Comparison of ENCODE assay signal across 24 cellular contexts in the genomic region with DNA sequence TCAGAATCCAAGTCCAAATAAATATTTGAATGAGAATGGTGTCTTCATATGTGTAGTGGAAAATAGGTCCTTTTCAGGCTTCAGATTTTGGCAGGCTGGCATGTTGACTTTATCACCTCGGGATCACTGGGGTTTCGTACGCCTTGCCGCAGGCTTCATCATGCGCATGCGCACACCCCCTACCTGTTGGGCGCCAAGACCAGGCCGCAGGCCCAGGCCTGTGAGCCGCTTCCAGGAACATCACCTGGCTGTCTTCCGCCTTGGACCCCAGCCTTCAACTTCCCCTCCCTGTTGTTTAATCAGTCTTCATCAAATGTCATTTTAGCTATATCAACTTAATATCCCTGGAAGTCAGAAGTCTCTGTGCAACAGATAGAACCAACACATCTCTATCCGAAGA.
"Had no signal": no experiment of that assay in that cellular context is flagged by ENCODE, and none has a peak within 500 bp of the region (broad histone marks: within the 10 kb centered on the region; RNA-seq: fewer than 3 reads in every experiment).

No MANE protein-coding gene starts in this region.

- H3K9me3 ChIP-seq: adrenal gland, breast epithelium, neutrophil, pancreas, thoracic aorta, upper lobe of left lung had no signal

- H3K27me3 ChIP-seq: adrenal gland, breast epithelium, neutrophil, pancreas, spleen, upper lobe of left lung had no signal

- H3K36me3 ChIP-seq: adrenal gland, breast epithelium, neutrophil, pancreas, spleen, thoracic aorta, upper lobe of left lung, WERI-Rb-1 had no signal

- H3K27ac ChIP-seq: adrenal gland, breast epithelium, neutrophil, pancreas, spleen, thoracic aorta, upper lobe of left lung, WERI-Rb-1 had no signal

- H3K4me1 ChIP-seq: adrenal gland, breast epithelium, pancreas, spleen, upper lobe of left lung had no signal

- H3K27ac Mint-ChIP-seq: activated naive CD4-positive, alpha-beta T cell treated with anti-CD3 and anti-CD28 coated beads, Interleukin-2, amount 50 U/mL, for 72 hours; activated T-helper 1 cell treated with anti-CD3 and anti-CD28 coated beads, Interleukin-12 subunit alpha, Interleukin-12 subunit beta, Interleukin-2, Interleukin-4 antibody, amounts not matched to agents 30 ng/mL and 10 ng/mL and 1 ng/mL, durations not matched to agents 14 hours and 24 hours and 36 hours; naive thymus-derived CD4-positive, alpha-beta T cell; stimulated activated memory B cell treated with anti-CD40 and anti-IgM and Interleukin-4, amounts not matched to agents 10 μg/mL and 1 μg/mL and 100 μg/mL, for 72 hours had no signal

- H3K4me1 Mint-ChIP-seq: naive thymus-derived CD4-positive, alpha-beta T cell; stimulated activated memory B cell treated with anti-CD40 and anti-IgM and Interleukin-4, amounts not matched to agents 10 μg/mL and 1 μg/mL and 100 μg/mL, for 72 hours had no signal

- ATAC-seq: activated naive CD4-positive, alpha-beta T cell treated with anti-CD3 and anti-CD28 coated beads, Interleukin-2, amount 50 U/mL, for 72 hours; left ventricle myocardium superior; naive thymus-derived CD4-positive, alpha-beta T cell; pancreas; stimulated activated memory B cell treated with anti-CD40 and anti-IgM and Interleukin-4, amounts not matched to agents 10 μg/mL and 1 μg/mL and 100 μg/mL, for 72 hours had no signal

- H3K4me3 ChIP-seq: adrenal gland, breast epithelium, pancreas, spleen, thoracic aorta, upper lobe of left lung had no signal

- H3K27me3 Mint-ChIP-seq: stimulated activated memory B cell treated with anti-CD40 and anti-IgM and Interleukin-4, amounts not matched to agents 10 μg/mL and 1 μg/mL and 100 μg/mL, for 72 hours had no signal

- H3K36me3 Mint-ChIP-seq: activated naive CD4-positive, alpha-beta T cell treated with anti-CD3 and anti-CD28 coated beads, Interleukin-2, amount 50 U/mL, for 72 hours; naive thymus-derived CD4-positive, alpha-beta T cell; stimulated activated memory B cell treated with anti-CD40 and anti-IgM and Interleukin-4, amounts not matched to agents 10 μg/mL and 1 μg/mL and 100 μg/mL, for 72 hours had no signal

- H3K4me3 Mint-ChIP-seq: activated T-helper 1 cell treated with anti-CD3 and anti-CD28 coated beads, Interleukin-12 subunit alpha, Interleukin-12 subunit beta, Interleukin-2, Interleukin-4 antibody, amounts not matched to agents 30 ng/mL and 10 ng/mL and 1 ng/mL, durations not matched to agents 14 hours and 24 hours and 36 hours; naive thymus-derived CD4-positive, alpha-beta T cell; stimulated activated memory B cell treated with anti-CD40 and anti-IgM and Interleukin-4, amounts not matched to agents 10 μg/mL and 1 μg/mL and 100 μg/mL, for 72 hours had no signal

- DNase-seq: activated CD4-positive, alpha-beta T cell treated with anti-CD3 and anti-CD28 coated beads, Interleukin-2, amount 50 U/mL, for 48 hours; activated gamma-delta T cell treated with Interleukin-2 at 50 U/mL for 16 hours; activated T-cell treated with anti-CD3 and anti-CD28 coated beads for 4 hours; adrenal gland; cerebellar nuclear complex; cortex of kidney; foreskin melanocyte; glutamatergic neuron; hypothalamus; left ventricle myocardium superior; mesendoderm; naive thymus-derived CD4-positive, alpha-beta T cell; spleen; stimulated activated CD4-positive, alpha-beta T cell treated with anti-CD3 and anti-CD28 coated beads, Interleukin-4, amount 100 ng/mL, for 4 hours; T-helper 2 cell; WERI-Rb-1 had no signal
